8 cellular contexts compared by ENCODE assay signal in genomic region chr10:89644691-89644966, GRCh38. TPM values are rescaled to one million over a fixed set of nuclear protein-coding genes. Genes with fewer than 3 reads are reported as not detected.
A peak's percentile ranks its signal among the peaks of the same experiment; 100 is the strongest.
DNase-seq lines count a peak whose midpoint lies in the region; ATAC-seq and TF ChIP-seq lines count a peak whose summit lies in the region.

No MANE protein-coding gene starts in this region.

- no peak overlapping the region for H3K4me3 Mint-ChIP-seq in activated CD8-positive, alpha-beta memory T cell treated with anti-CD3 and anti-CD28 coated beads, Interleukin-2, amount 10 ng/mL, durations not matched to agents 7 days and 5 days

- peaks cover 5% of the 10 kb centered on the region for H3K9me3 Mint-ChIP-seq in activated CD8-positive, alpha-beta memory T cell treated with anti-CD3 and anti-CD28 coated beads, Interleukin-2, amount 10 ng/mL, durations not matched to agents 7 days and 5 days (ENCODE audit: low read depth)

- H3K27ac Mint-ChIP-seq in activated CD8-positive, alpha-beta memory T cell treated with anti-CD3 and anti-CD28 coated beads, Interleukin-2, amount 10 ng/mL, durations not matched to agents 7 days and 5 days = peak overlapping the region; percentile 57

- no peak for DNase-seq in activated CD8-positive, alpha-beta memory T cell treated with anti-CD3 and anti-CD28 coated beads, Interleukin-2, amount 10 ng/mL, durations not matched to agents 7 days and 5 days
- DNase-seq in activated CD8-positive, alpha-beta memory T cell treated with anti-CD3 and anti-CD28 coated beads, Interleukin-2, amount 50 U/mL, for 48 hours = no peak
- DNase-seq in left cardiac atrium (peak; percentile 42), skeletal muscle cell (ENCODE audit: low read depth) (no peak), foreskin melanocyte (no peak), NCI-H1930 (lab: John Stamatoyannopoulos, UW) (no peak)

- no peaks in the 10 kb centered on the region for H3K36me3 Mint-ChIP-seq in activated CD8-positive, alpha-beta memory T cell treated with anti-CD3 and anti-CD28 coated beads, Interleukin-2, amount 10 ng/mL, durations not matched to agents 7 days and 5 days

- CTCF ChIA-PET in activated CD8-positive, alpha-beta memory T cell treated with anti-CD3 and anti-CD28 coated beads, Interleukin-2, amount 10 ng/mL, durations not matched to agents 7 days and 5 days (lab: Charles Lee) = interaction anchor here (2.1 kb wide), 1 partner anchor 57 kb away, joined by 12 read pairs; the partner anchor contains the start of gene KIF20B

- peaks cover 32% of the 10 kb centered on the region for H3K27me3 Mint-ChIP-seq in activated CD8-positive, alpha-beta memory T cell treated with anti-CD3 and anti-CD28 coated beads, Interleukin-2, amount 10 ng/mL, durations not matched to agents 7 days and 5 days

- H3K4me1 Mint-ChIP-seq in activated CD8-positive, alpha-beta memory T cell treated with anti-CD3 and anti-CD28 coated beads, Interleukin-2, amount 10 ng/mL, durations not matched to agents 7 days and 5 days = peaks cover 13% of the 10 kb centered on the region

- H3K4me3 ChIP-seq in skeletal muscle cell (ENCODE audit: low read depth, low read length) = peak overlapping the region; percentile 83

- ATAC-seq in activated CD8-positive, alpha-beta memory T cell treated with anti-CD3 and anti-CD28 coated beads, Interleukin-2, amount 10 ng/mL, durations not matched to agents 7 days and 5 days = peak; percentile 46
- peak; percentile 31 for ATAC-seq in HG02885 (IDR thresholded peaks at IDR 0.05; ENCODE audit: poor library complexity, unreplicated experiment)
- ATAC-seq in SK-N-SH treated with all-trans-retinoic acid at 6 μM for 48 hours = peak; percentile 57
- ATAC-seq in left cardiac atrium = peak; percentile 31 to 62

- intact Hi-C loops in left cardiac atrium (cut with DNase I) = loop anchor here in 1 of 2 donors (5.0 kb wide), 1 partner anchor 52 kb away; no protein-coding TSS in a partner anchor

TF ChIP-seq in SK-N-SH treated with all-trans-retinoic acid at 6 μM for 48 hours, 23 proteins besides CTCF, POLR2A, EP300 and RAD21:
- TF ChIP-seq, protein P1, sequence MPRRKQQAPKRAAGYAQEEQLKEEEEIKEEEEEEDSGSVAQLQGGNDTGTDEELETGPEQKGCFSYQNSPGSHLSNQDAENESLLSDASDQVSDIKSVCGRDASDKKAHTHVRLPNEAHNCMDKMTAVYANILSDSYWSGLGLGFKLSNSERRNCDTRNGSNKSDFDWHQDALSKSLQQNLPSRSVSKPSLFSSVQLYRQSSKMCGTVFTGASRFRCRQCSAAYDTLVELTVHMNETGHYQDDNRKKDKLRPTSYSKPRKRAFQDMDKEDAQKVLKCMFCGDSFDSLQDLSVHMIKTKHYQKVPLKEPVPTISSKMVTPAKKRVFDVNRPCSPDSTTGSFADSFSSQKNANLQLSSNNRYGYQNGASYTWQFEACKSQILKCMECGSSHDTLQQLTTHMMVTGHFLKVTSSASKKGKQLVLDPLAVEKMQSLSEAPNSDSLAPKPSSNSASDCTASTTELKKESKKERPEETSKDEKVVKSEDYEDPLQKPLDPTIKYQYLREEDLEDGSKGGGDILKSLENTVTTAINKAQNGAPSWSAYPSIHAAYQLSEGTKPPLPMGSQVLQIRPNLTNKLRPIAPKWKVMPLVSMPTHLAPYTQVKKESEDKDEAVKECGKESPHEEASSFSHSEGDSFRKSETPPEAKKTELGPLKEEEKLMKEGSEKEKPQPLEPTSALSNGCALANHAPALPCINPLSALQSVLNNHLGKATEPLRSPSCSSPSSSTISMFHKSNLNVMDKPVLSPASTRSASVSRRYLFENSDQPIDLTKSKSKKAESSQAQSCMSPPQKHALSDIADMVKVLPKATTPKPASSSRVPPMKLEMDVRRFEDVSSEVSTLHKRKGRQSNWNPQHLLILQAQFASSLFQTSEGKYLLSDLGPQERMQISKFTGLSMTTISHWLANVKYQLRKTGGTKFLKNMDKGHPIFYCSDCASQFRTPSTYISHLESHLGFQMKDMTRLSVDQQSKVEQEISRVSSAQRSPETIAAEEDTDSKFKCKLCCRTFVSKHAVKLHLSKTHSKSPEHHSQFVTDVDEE (CRISPR knock-in tag; IDR thresholded peaks at IDR 0.05) = no peak
- TF ChIP-seq OSR1 (CRISPR knock-in tag; IDR thresholded peaks at IDR 0.05) (no peak), ARNTL (CRISPR knock-in tag; IDR thresholded peaks at IDR 0.05; ENCODE audit: borderline replicate concordance, low read depth) (no peak), ZNF8 (CRISPR knock-in tag; IDR thresholded peaks at IDR 0.05) (no peak), GLIS3 (CRISPR knock-in tag; IDR thresholded peaks at IDR 0.05) (no peak), RARB (CRISPR knock-in tag; IDR thresholded peaks at IDR 0.05) (no peak), SNAI2 (CRISPR knock-in tag; IDR thresholded peaks at IDR 0.05) (no peak), TOX (CRISPR knock-in tag; IDR thresholded peaks at IDR 0.05; ENCODE audit: borderline replicate concordance) (no peak), ZFP3 (CRISPR knock-in tag; IDR thresholded peaks at IDR 0.05) (no peak), ZC3H10 (CRISPR knock-in tag; IDR thresholded peaks at IDR 0.05) (no peak), ZFP30 (CRISPR knock-in tag; IDR thresholded peaks at IDR 0.05) (no peak), ISL1 (CRISPR knock-in tag; IDR thresholded peaks at IDR 0.05) (no peak), ZNF565 (CRISPR knock-in tag; conservative IDR thresholded peaks at IDR 0.05; ENCODE audit: low read depth) (no peak), CSDC2 (CRISPR knock-in tag; IDR thresholded peaks at IDR 0.05) (no peak)

RNA-seq across cellular contexts. Expression of gene PANK1, which starts 0.4 kb away (rescaled TPM):
- total RNA-seq in activated CD8-positive, alpha-beta memory T cell treated with anti-CD3 and anti-CD28 coated beads, Interleukin-2, amount 10 ng/mL, durations not matched to agents 7 days and 5 days = 1 to 10 TPM; 6.2 to 7.8 TPM
- total RNA-seq in left cardiac atrium = 10 to 100 TPM in 1 of 2 donors, 1 to 10 TPM in 1; 7.6 to 11.1 TPM

RNA-seq across cellular contexts. Expression of gene KIF20B, which starts 56.8 kb away (rescaled TPM):
- 10 to 100 TPM; 87.5 to 92.8 TPM for total RNA-seq in activated CD8-positive, alpha-beta memory T cell treated with anti-CD3 and anti-CD28 coated beads, Interleukin-2, amount 10 ng/mL, durations not matched to agents 7 days and 5 days
- 1 to 10 TPM; 1.6 to 4.0 TPM for total RNA-seq in left cardiac atrium

Comparison
In these comparisons a context has a peak if more than half of its experiments do, and no peak if none do; other contexts are left out.
1. RNA of gene KIF20B, which starts 56.8 kb away (total RNA-seq): 87.5 to 92.8 TPM in activated CD8-positive, alpha-beta memory T cell treated with anti-CD3 and anti-CD28 coated beads, Interleukin-2, amount 10 ng/mL, durations not matched to agents 7 days and 5 days; 1.6 to 4.0 TPM in left cardiac atrium; every median in the first group is over 10 times any median in the second.
2. Peak in every context shown above with its lines, with median percentiles within 50 percentile points of each other: ATAC-seq.